Comparison of ENCODE assay signal across 8 cellular contexts in the genomic region with DNA sequence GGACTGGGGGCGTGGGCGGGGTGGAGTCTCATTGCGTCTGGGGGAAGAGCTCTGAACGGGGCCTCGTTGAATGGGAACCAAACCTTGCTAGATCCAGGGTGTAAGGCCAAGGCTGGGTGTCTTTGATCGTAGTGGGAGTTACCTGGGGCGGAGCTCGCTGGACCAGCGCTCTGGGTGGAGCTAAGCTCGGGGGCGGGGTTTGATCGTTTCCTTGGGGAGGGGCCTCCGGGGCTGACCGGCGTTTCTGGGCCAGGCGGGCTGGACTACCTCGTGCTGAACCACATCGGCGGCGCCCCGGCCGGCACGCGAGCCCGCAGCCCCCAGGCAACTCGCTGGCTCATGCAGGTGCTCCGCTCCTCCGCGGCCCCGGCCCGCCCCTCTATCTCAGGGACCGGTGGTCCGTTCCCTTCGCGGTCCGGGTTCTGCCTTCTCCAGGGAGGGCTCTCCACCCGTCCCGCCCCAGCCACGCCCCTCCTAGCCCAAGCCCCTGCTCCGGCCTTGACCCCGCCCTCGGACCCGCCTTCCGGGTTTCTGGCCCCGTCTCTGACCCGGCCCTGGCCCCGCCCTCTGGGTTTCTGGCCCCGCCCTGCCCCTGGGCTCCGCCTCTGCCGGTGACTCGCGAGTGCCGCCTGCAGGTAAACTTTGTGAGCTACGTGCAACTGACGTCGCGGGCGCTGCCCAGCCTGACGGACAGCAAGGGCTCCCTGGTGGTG.
A peak's percentile ranks its signal among the peaks of the same experiment; 100 is the strongest.
DNase-seq lines count a peak whose midpoint lies in the region; ATAC-seq and TF ChIP-seq lines count a peak whose summit lies in the region.

No MANE protein-coding gene starts in this region.

- H3K27ac ChIP-seq in C4-2B, result peak overlapping the region; percentile 67

- peak; percentile 62 for ATAC-seq in GM19438 (IDR thresholded peaks at IDR 0.05; ENCODE audit: low read depth, unreplicated experiment)

- peak; percentile 98 for TF ChIP-seq CTCF in C4-2B (conservative IDR thresholded peaks at IDR 0.05)
- TF ChIP-seq CTCF in epithelial cell of esophagus (IDR thresholded peaks at IDR 0.05; ENCODE audit: insufficient read depth, low read depth, low read length, missing control alignments), result peak; percentile 81

- H3K4me3 ChIP-seq in epithelial cell of esophagus (ENCODE audit: low read length), result peak overlapping the region; percentile 55

- DNase-seq in HK-2 (ENCODE audit: unreplicated experiment), result peak; percentile 98
- peak; percentile 87 to 96 for DNase-seq in NOMO-1 (lab: John Stamatoyannopoulos, UW; ENCODE audit: unreplicated experiment in 2 of 2)
- DNase-seq in activated CD8-positive, alpha-beta memory T cell treated with anti-CD3 and anti-CD28 coated beads, Interleukin-2, amount 50 U/mL, for 24 hours (ENCODE audit: extremely low read depth), result peak; percentile 97
- DNase-seq in epithelial cell of esophagus (ENCODE audit: low read depth), result peak; percentile 94
- DNase-seq in middle frontal gyrus (ENCODE audit: extremely low spot score, low spot score), result peak; percentile 69
- peak; percentile 98 to 100 for DNase-seq in stimulated activated CD8-positive, alpha-beta memory T cell treated with anti-CD3 and anti-CD28 coated beads, Interleukin-15, amount 100 ng/mL, for 48 hours (ENCODE audit: low read depth in 2 of 2)

Comparison
In these comparisons a context has a peak if more than half of its experiments do, and no peak if none do; other contexts are left out.
1. Peak in every context shown above with its lines: DNase-seq, ATAC-seq, H3K4me3 ChIP-seq and H3K27ac ChIP-seq.